In genomic region chrX:85244411-85245210, GRCh38 we compare ENCODE assay signal across 9 cellular contexts. TPM values are rescaled to one million over a fixed set of nuclear protein-coding genes. Genes with fewer than 3 reads are reported as not detected.
DNase-seq lines count a peak whose midpoint lies in the region; ATAC-seq, FAIRE-seq and TF ChIP-seq lines count a peak whose summit lies in the region.
"Had no signal": no experiment of that assay in that cellular context is flagged by ENCODE, and none has a peak within 500 bp of the region (broad histone marks: within the 10 kb centered on the region; RNA-seq: fewer than 3 reads in every experiment).

No MANE protein-coding gene starts in this region.

- H3K27ac ChIP-seq in pancreas, result peak overlapping the region; percentile 44 to 62 (median 55)

- TF ChIP-seq CTCF in pancreas (IDR thresholded peaks at IDR 0.05), result no peak

- H3K36me3 ChIP-seq in MG63, result no peaks in the 10 kb centered on the region
- no peaks in the 10 kb centered on the region for H3K36me3 ChIP-seq in pancreas

- H3K4me1 ChIP-seq in pancreas, result no peaks in the 10 kb centered on the region

- H3K4me3 Mint-ChIP-seq in activated T-cell treated with anti-CD3 and anti-CD28 coated beads, Interleukin-2, amount 50 U/mL, for 4 hours, result peak overlapping the region; percentile 77

- 0 to 26% methylated on average over 41 of the region's 42 CpGs for WGBS in pancreas, 2 donors

- H3K9me3 Mint-ChIP-seq in activated T-cell treated with anti-CD3 and anti-CD28 coated beads, Interleukin-2, amount 50 U/mL, for 4 hours, result no peaks in the 10 kb centered on the region

- no peaks in the 10 kb centered on the region for H3K36me3 Mint-ChIP-seq in activated T-cell treated with anti-CD3 and anti-CD28 coated beads, Interleukin-2, amount 50 U/mL, for 4 hours (ENCODE audit: insufficient read depth)

- no peak for FAIRE-seq in pancreas (lab: Jason Lieb, UNC)
- no peak for FAIRE-seq in GM12892 (lab: Jason Lieb, UNC)

- H3K4me3 ChIP-seq in MG63 (no peak overlapping the region), pancreas (peak overlapping the region; percentile 29 to 50 (median 42))

- H3K27me3 Mint-ChIP-seq in activated T-cell treated with anti-CD3 and anti-CD28 coated beads, Interleukin-2, amount 50 U/mL, for 4 hours (ENCODE audit: low read depth), result peaks cover 18% of the 10 kb centered on the region

- intact Hi-C loops in pancreas (cut with DNase I), result no loop called here

- H3K4me1 Mint-ChIP-seq in activated T-cell treated with anti-CD3 and anti-CD28 coated beads, Interleukin-2, amount 50 U/mL, for 4 hours (ENCODE audit: low read depth), result peaks cover 12% of the 10 kb centered on the region

- peak; percentile 59 for DNase-seq in DMS53 (lab: John Stamatoyannopoulos, UW)
- peak; percentile 0 for DNase-seq in MG63
- DNase-seq in activated T-cell treated with anti-CD3 and anti-CD28 coated beads, Interleukin-2, amount 50 U/mL, for 4 hours, result no peak
- peak; percentile 8 for DNase-seq in glomerular visceral epithelial cell (ENCODE audit: extremely low spot score)
- DNase-seq in pancreas, result peak in 5 of 6 donors; percentile 2 to 55 (median 15)
- no peak for DNase-seq in stimulated activated CD4-positive, alpha-beta T cell treated with anti-CD3 and anti-CD28 coated beads, Interleukin-12 subunit alpha, Interleukin-12 subunit beta, amount 100 ng/mL, for 4 hours
- DNase-seq in GM12892 (ENCODE audit: insufficient read length), result no peak

- TF ChIP-seq POLR2A in GM12892 (IDR thresholded peaks at IDR 0.05; ENCODE audit: low read depth, low read length), result no peak

- no peaks in the 10 kb centered on the region; the same call in none of the 2 replicates for H3K27me3 ChIP-seq in MG63
- peaks cover 0 to 16% (median 0%) of the 10 kb centered on the region in 4 donors for H3K27me3 ChIP-seq in pancreas

- ATAC-seq in GM21390 (IDR thresholded peaks at IDR 0.05; ENCODE audit: unreplicated experiment), result peak; percentile 39
- peak; percentile 34 to 40 for ATAC-seq in activated T-cell treated with anti-CD3 and anti-CD28 coated beads, Interleukin-2, amount 50 U/mL, for 4 hours
- ATAC-seq in pancreas, result peak; percentile 44 to 63 (median 62)

- H3K9me3 ChIP-seq in MG63 (no peaks in the 10 kb centered on the region), pancreas (no peaks in the 10 kb centered on the region)

RNA-seq across cellular contexts. Expression of gene ZNF711, which starts 0.8 kb away (rescaled TPM):
- not detected in 2 replicates for total RNA-seq in MG63 (2014; rRNA removed; shearing (Covaris generic); ENCODE audit: low replicate concordance)
- under 1 TPM; 0.16 to 0.53 (median 0.35) TPM for total RNA-seq in activated T-cell treated with anti-CD3 and anti-CD28 coated beads, Interleukin-2, amount 50 U/mL, for 4 hours
- 1 to 10 TPM; 1.7 to 3.0 (median 2.0) TPM for total RNA-seq in pancreas
- polyA plus RNA-seq in pancreas, result 1 to 10 TPM; 2.7 to 4.7 TPM
- 8.1 TPM for polyA plus RNA-seq in GM12892 (2012; ENCODE audit: missing spikeins)

RNA-seq across cellular contexts. Expression of gene SATL1, which starts 1.0 kb away (rescaled TPM):
- not detected in 2 replicates for total RNA-seq in MG63 (2014; rRNA removed; shearing (Covaris generic); ENCODE audit: low replicate concordance)
- total RNA-seq in activated T-cell treated with anti-CD3 and anti-CD28 coated beads, Interleukin-2, amount 50 U/mL, for 4 hours, result not detected
- total RNA-seq in pancreas, result not detected
- under 1 TPM in 1 of 2 donors, not detected in 1; 0.05 TPM for polyA plus RNA-seq in pancreas
- 0.08 TPM for polyA plus RNA-seq in GM12892 (2012; ENCODE audit: missing spikeins)
- total RNA-seq: activated CD8-positive, alpha-beta memory T cell treated with anti-CD3 and anti-CD28 coated beads for 36 hours had no signal

Comparison
In these comparisons a context has a peak if more than half of its experiments do, and no peak if none do; other contexts are left out.
1. DNase-seq: peak in DMS53 (single experiment), MG63 (single experiment), glomerular visceral epithelial cell (single experiment) and pancreas (5 of 6); none in activated T-cell treated with anti-CD3 and anti-CD28 coated beads, Interleukin-2, amount 50 U/mL, for 4 hours (single experiment), stimulated activated CD4-positive, alpha-beta T cell treated with anti-CD3 and anti-CD28 coated beads, Interleukin-12 subunit alpha, Interleukin-12 subunit beta, amount 100 ng/mL, for 4 hours (single experiment) and GM12892 (single experiment).
2. Peak in every context shown above with its lines, with median percentiles within 50 percentile points of each other: ATAC-seq.